In the genomic region with DNA sequence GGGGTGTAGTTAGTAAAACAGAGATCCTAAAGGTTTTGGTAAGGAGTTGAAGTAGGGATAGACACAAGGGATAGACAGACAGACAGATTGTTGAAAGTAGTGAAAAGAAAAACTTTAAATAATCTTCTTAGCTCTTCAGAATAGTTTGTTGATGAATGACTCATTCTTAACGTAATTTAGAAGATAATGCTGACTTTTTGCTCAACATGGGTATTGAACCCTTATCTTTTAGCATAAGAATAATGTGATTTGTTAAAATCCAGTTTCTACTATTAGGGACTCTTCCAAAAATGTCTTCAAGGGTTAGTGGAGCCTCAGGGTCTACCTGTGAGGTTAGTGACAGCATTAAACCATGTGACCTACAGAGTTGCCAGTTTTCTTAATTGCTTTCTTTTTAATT, we compare ENCODE assay signal across 27 cellular contexts.
"Had no signal": no experiment of that assay in that cellular context is flagged by ENCODE, and none has a peak within 500 bp of the region (broad histone marks: within the 10 kb centered on the region; RNA-seq: fewer than 3 reads in every experiment).

No MANE protein-coding gene starts in this region.

- FAIRE-seq: astrocyte, bronchial epithelial cell had no signal

- H3K36me3 ChIP-seq: brain microvascular endothelial cell, esophagus muscularis mucosa, gastroesophageal sphincter had no signal

- H3K4me3 ChIP-seq: coronary artery, esophagus muscularis mucosa, gastroesophageal sphincter had no signal

- H3K27ac ChIP-seq: brain microvascular endothelial cell, coronary artery, esophagus muscularis mucosa, gastroesophageal sphincter had no signal

- H3K9me3 ChIP-seq: esophagus muscularis mucosa, gastroesophageal sphincter had no signal

- DNase-seq: activated CD4-positive, alpha-beta memory T cell treated with anti-CD3 and anti-CD28 coated beads, Interleukin-2, amount 10 ng/mL, durations not matched to agents 7 days and 5 days; activated CD4-positive, alpha-beta T cell treated with anti-CD3 and anti-CD28 coated beads for 1 hour; activated CD4-positive, alpha-beta T cell treated with anti-CD3 and anti-CD28 coated beads for 4 hours; activated CD4-positive, alpha-beta T cell treated with anti-CD3 and anti-CD28 coated beads, Interleukin-2, amount 10 ng/mL, durations not matched to agents 7 days and 5 days; activated CD4-positive, alpha-beta T cell treated with anti-CD3 and anti-CD28 coated beads, Interleukin-2, amount 50 U/mL, for 4 hours; activated CD8-positive, alpha-beta memory T cell treated with anti-CD3 and anti-CD28 coated beads, Interleukin-2, amount 50 U/mL, for 48 hours; activated gamma-delta T cell; activated naive CD4-positive, alpha-beta T cell; activated naive CD4-positive, alpha-beta T cell treated with anti-CD3 and anti-CD28 coated beads, Interleukin-2, amount 10 ng/mL, durations not matched to agents 7 days and 5 days; activated T-cell treated with anti-CD3 and anti-CD28 coated beads for 4 hours; activated T-cell treated with anti-CD3 and anti-CD28 coated beads, Interleukin-2, amount 50 U/mL, for 24 hours; activated T-cell treated with anti-CD3 and anti-CD28 coated beads, Interleukin-2, amount 50 U/mL, for 72 hours; amniotic stem cell; anterior cingulate cortex; effector CD4-positive, alpha-beta T cell; effector memory CD8-positive, alpha-beta T cell; erythroblast; foreskin melanocyte; head of caudate nucleus; hippocampal formation; T-helper 2 cell had no signal

- ATAC-seq: activated T-cell treated with anti-CD3 and anti-CD28 coated beads, Interleukin-2, amount 50 U/mL, for 72 hours; effector memory CD8-positive, alpha-beta T cell; gastroesophageal sphincter had no signal

- H3K4me1 ChIP-seq: esophagus muscularis mucosa, gastroesophageal sphincter had no signal

- H3K27me3 ChIP-seq: brain microvascular endothelial cell, esophagus muscularis mucosa, gastroesophageal sphincter had no signal
